In genomic region chr15:78917888-78918287, GRCh38 we compare ENCODE assay signal across 28 cellular contexts.
"Had no signal": no experiment of that assay in that cellular context is flagged by ENCODE, and none has a peak within 500 bp of the region (broad histone marks: within the 10 kb centered on the region; RNA-seq: fewer than 3 reads in every experiment).

No MANE protein-coding gene starts in this region.

- H3K9me3 Mint-ChIP-seq: activated CD4-positive, alpha-beta T cell treated with anti-CD3 and anti-CD28 coated beads, Interleukin-2, amount 10 ng/mL, durations not matched to agents 24 days and 14 days; activated CD8-positive, alpha-beta T cell treated with anti-CD3 and anti-CD28 coated beads for 36 hours; activated naive CD4-positive, alpha-beta T cell treated with anti-CD3 and anti-CD28 coated beads, Interleukin-2, amount 50 U/mL, for 24 hours; activated naive CD8-positive, alpha-beta T cell treated with anti-CD3 and anti-CD28 coated beads, Interleukin-2, amount 50 U/mL, for 24 hours; activated T-cell treated with anti-CD3 and anti-CD28 coated beads, Interleukin-2, amount 50 U/mL, for 4 hours; activated T-helper 17 cell treated with anti-CD3 and anti-CD28 coated beads, Interleukin-2, amount 50 U/mL, for 72 hours; mesothelial cell of epicardium; naive B cell; neural crest cell; stimulated activated effector memory CD8-positive, alpha-beta T cell treated with anti-CD3 and anti-CD28 coated beads, Interleukin-12 subunit alpha, Interleukin-12 subunit beta, amount 100 ng/mL, for 72 hours; stimulated activated naive CD8-positive, alpha-beta T cell treated with anti-CD3 and anti-CD28 coated beads, Interleukin-15, Interleukin-2, amounts not matched to agents 100 ng/mL and 50 ng/mL, for 24 hours; T-cell; T-helper 2 cell treated with Interferon-gamma antibody and Interleukin-4, amounts not matched to agents 5 μg/mL and 100 μg/mL, for 36 hours had no signal

- H3K36me3 ChIP-seq: breast epithelium had no signal

- H3K9me3 ChIP-seq: breast epithelium, esophagus squamous epithelium, thoracic aorta, upper lobe of left lung had no signal

- H3K36me3 Mint-ChIP-seq: naive B cell had no signal

- DNase-seq: activated CD4-positive, alpha-beta T cell treated with anti-CD3 and anti-CD28 coated beads, Interleukin-2, amount 10 ng/mL, durations not matched to agents 24 days and 14 days; activated CD8-positive, alpha-beta T cell treated with anti-CD3 and anti-CD28 coated beads for 36 hours; activated naive CD8-positive, alpha-beta T cell treated with anti-CD3 and anti-CD28 coated beads, Interleukin-2, amount 50 U/mL, for 24 hours; activated T-cell treated with anti-CD3 and anti-CD28 coated beads, Interleukin-2, amount 50 U/mL, for 4 hours; central memory CD4-positive, alpha-beta T cell; dermis blood vessel endothelial cell; effector CD4-positive, alpha-beta T cell; esophagus squamous epithelium; glutamatergic neuron; left cardiac atrium; mammary epithelial cell; naive B cell; nucleus accumbens; small intestine; stimulated activated CD4-positive, alpha-beta T cell treated with anti-CD3 and anti-CD28 coated beads, Interleukin-4, amount 100 ng/mL, for 24 hours; T-cell; upper lobe of left lung had no signal

- H3K4me3 Mint-ChIP-seq: activated CD4-positive, alpha-beta T cell treated with anti-CD3 and anti-CD28 coated beads, Interleukin-2, amount 10 ng/mL, durations not matched to agents 24 days and 14 days; activated CD8-positive, alpha-beta T cell treated with anti-CD3 and anti-CD28 coated beads for 36 hours; activated naive CD4-positive, alpha-beta T cell treated with anti-CD3 and anti-CD28 coated beads, Interleukin-2, amount 50 U/mL, for 24 hours; activated naive CD8-positive, alpha-beta T cell treated with anti-CD3 and anti-CD28 coated beads, Interleukin-2, amount 50 U/mL, for 24 hours; activated T-cell treated with anti-CD3 and anti-CD28 coated beads, Interleukin-2, amount 50 U/mL, for 4 hours; activated T-helper 17 cell treated with anti-CD3 and anti-CD28 coated beads, Interleukin-2, amount 50 U/mL, for 72 hours; mesothelial cell of epicardium; naive B cell; neural crest cell; stimulated activated effector memory CD8-positive, alpha-beta T cell treated with anti-CD3 and anti-CD28 coated beads, Interleukin-12 subunit alpha, Interleukin-12 subunit beta, amount 100 ng/mL, for 72 hours; stimulated activated naive CD8-positive, alpha-beta T cell treated with anti-CD3 and anti-CD28 coated beads, Interleukin-15, Interleukin-2, amounts not matched to agents 100 ng/mL and 50 ng/mL, for 24 hours; T-cell; T-helper 2 cell treated with Interferon-gamma antibody and Interleukin-4, amounts not matched to agents 5 μg/mL and 100 μg/mL, for 36 hours had no signal

- H3K4me1 ChIP-seq: breast epithelium had no signal

- H3K27me3 ChIP-seq: breast epithelium, esophagus squamous epithelium, upper lobe of left lung had no signal

- H3K27me3 Mint-ChIP-seq: activated CD4-positive, alpha-beta T cell treated with anti-CD3 and anti-CD28 coated beads, Interleukin-2, amount 10 ng/mL, durations not matched to agents 24 days and 14 days; activated CD8-positive, alpha-beta T cell treated with anti-CD3 and anti-CD28 coated beads for 36 hours; activated naive CD4-positive, alpha-beta T cell treated with anti-CD3 and anti-CD28 coated beads, Interleukin-2, amount 50 U/mL, for 24 hours; activated naive CD8-positive, alpha-beta T cell treated with anti-CD3 and anti-CD28 coated beads, Interleukin-2, amount 50 U/mL, for 24 hours; activated T-helper 17 cell treated with anti-CD3 and anti-CD28 coated beads, Interleukin-2, amount 50 U/mL, for 72 hours; naive B cell; stimulated activated naive CD8-positive, alpha-beta T cell treated with anti-CD3 and anti-CD28 coated beads, Interleukin-15, Interleukin-2, amounts not matched to agents 100 ng/mL and 50 ng/mL, for 24 hours; T-cell had no signal

- H3K4me1 Mint-ChIP-seq: activated naive CD4-positive, alpha-beta T cell treated with anti-CD3 and anti-CD28 coated beads, Interleukin-2, amount 50 U/mL, for 24 hours; activated T-helper 17 cell treated with anti-CD3 and anti-CD28 coated beads, Interleukin-2, amount 50 U/mL, for 72 hours had no signal

- ATAC-seq: activated CD4-positive, CD25-positive, alpha-beta regulatory T cell treated with anti-CD3 and anti-CD28 coated beads, Interleukin-2, amount 50 U/mL, for 24 hours; activated CD8-positive, alpha-beta T cell treated with anti-CD3 and anti-CD28 coated beads for 36 hours; activated naive CD8-positive, alpha-beta T cell treated with anti-CD3 and anti-CD28 coated beads, Interleukin-2, amount 50 U/mL, for 24 hours; activated T-cell treated with anti-CD3 and anti-CD28 coated beads, Interleukin-2, amount 50 U/mL, for 4 hours; activated T-helper 17 cell treated with anti-CD3 and anti-CD28 coated beads, Interleukin-2, amount 50 U/mL, for 72 hours; left cardiac atrium; sciatic nerve; stimulated activated effector memory CD8-positive, alpha-beta T cell treated with anti-CD3 and anti-CD28 coated beads, Interleukin-12 subunit alpha, Interleukin-12 subunit beta, amount 100 ng/mL, for 72 hours; T-cell had no signal

- H3K27ac Mint-ChIP-seq: activated CD4-positive, alpha-beta T cell treated with anti-CD3 and anti-CD28 coated beads, Interleukin-2, amount 10 ng/mL, durations not matched to agents 24 days and 14 days; activated CD8-positive, alpha-beta T cell treated with anti-CD3 and anti-CD28 coated beads for 36 hours; activated naive CD4-positive, alpha-beta T cell treated with anti-CD3 and anti-CD28 coated beads, Interleukin-2, amount 50 U/mL, for 24 hours; activated naive CD8-positive, alpha-beta T cell treated with anti-CD3 and anti-CD28 coated beads, Interleukin-2, amount 50 U/mL, for 24 hours; stimulated activated effector memory CD8-positive, alpha-beta T cell treated with anti-CD3 and anti-CD28 coated beads, Interleukin-12 subunit alpha, Interleukin-12 subunit beta, amount 100 ng/mL, for 72 hours; stimulated activated naive CD8-positive, alpha-beta T cell treated with anti-CD3 and anti-CD28 coated beads, Interleukin-15, Interleukin-2, amounts not matched to agents 100 ng/mL and 50 ng/mL, for 24 hours; T-helper 2 cell treated with Interferon-gamma antibody and Interleukin-4, amounts not matched to agents 5 μg/mL and 100 μg/mL, for 36 hours had no signal

- H3K4me3 ChIP-seq: breast epithelium, esophagus squamous epithelium, thoracic aorta, upper lobe of left lung had no signal
